Comparison of ENCODE assay signal across 1 cellular context in the genomic region with DNA sequence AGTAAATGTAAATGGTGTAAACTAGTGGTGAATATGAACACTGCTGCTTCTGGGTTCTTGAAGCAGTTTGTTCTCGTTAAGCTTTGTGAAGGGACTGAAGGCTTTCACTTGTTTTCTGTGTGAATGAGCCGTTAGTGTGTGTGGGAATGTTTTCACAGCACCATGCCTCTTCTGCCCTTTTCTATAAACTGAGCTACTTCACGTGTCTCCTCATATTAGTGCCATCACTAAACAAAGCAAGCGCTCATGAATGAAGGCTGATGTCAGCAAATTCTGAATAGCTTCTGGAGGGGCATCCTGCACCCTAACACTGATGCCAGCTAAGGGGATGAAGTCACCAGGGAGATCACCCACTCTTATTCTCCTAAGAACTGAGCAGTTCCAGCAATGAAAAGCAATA.
TF ChIP-seq lines count a peak whose summit lies in the region.

No MANE protein-coding gene starts in this region.

TF ChIP-seq in HepG2, 621 proteins besides CTCF, POLR2A, EP300 and RAD21 (continued from another document):
- TF ChIP-seq, protein P1, sequence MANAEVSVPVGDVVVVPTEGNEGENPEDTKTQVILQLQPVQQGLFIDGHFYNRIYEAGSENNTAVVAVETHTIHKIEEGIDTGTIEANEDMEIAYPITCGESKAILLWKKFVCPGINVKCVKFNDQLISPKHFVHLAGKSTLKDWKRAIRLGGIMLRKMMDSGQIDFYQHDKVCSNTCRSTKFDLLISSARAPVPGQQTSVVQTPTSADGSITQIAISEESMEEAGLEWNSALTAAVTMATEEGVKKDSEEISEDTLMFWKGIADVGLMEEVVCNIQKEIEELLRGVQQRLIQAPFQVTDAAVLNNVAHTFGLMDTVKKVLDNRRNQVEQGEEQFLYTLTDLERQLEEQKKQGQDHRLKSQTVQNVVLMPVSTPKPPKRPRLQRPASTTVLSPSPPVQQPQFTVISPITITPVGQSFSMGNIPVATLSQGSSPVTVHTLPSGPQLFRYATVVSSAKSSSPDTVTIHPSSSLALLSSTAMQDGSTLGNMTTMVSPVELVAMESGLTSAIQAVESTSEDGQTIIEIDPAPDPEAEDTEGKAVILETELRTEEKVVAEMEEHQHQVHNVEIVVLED (CRISPR knock-in tag; IDR thresholded peaks at IDR 0.05; ENCODE audit: borderline replicate concordance) = no peak
- TF ChIP-seq PRMT3 (CRISPR knock-in tag; IDR thresholded peaks at IDR 0.05; ENCODE audit: borderline replicate concordance, low read depth) = no peak
- no peak for TF ChIP-seq ZNF124 (CRISPR knock-in tag; IDR thresholded peaks at IDR 0.05)
- TF ChIP-seq, protein P2, sequence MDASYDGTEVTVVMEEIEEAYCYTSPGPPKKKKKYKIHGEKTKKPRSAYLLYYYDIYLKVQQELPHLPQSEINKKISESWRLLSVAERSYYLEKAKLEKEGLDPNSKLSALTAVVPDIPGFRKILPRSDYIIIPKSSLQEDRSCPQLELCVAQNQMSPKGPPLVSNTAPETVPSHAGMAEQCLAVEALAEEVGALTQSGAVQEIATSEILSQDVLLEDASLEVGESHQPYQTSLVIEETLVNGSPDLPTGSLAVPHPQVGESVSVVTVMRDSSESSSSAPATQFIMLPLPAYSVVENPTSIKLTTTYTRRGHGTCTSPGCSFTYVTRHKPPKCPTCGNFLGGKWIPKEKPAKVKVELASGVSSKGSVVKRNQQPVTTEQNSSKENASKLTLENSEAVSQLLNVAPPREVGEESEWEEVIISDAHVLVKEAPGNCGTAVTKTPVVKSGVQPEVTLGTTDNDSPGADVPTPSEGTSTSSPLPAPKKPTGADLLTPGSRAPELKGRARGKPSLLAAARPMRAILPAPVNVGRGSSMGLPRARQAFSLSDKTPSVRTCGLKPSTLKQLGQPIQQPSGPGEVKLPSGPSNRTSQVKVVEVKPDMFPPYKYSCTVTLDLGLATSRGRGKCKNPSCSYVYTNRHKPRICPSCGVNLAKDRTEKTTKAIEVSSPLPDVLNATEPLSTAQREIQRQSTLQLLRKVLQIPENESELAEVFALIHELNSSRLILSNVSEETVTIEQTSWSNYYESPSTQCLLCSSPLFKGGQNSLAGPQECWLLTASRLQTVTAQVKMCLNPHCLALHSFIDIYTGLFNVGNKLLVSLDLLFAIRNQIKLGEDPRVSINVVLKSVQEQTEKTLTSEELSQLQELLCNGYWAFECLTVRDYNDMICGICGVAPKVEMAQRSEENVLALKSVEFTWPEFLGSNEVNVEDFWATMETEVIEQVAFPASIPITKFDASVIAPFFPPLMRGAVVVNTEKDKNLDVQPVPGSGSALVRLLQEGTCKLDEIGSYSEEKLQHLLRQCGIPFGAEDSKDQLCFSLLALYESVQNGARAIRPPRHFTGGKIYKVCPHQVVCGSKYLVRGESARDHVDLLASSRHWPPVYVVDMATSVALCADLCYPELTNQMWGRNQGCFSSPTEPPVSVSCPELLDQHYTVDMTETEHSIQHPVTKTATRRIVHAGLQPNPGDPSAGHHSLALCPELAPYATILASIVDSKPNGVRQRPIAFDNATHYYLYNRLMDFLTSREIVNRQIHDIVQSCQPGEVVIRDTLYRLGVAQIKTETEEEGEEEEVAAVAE (CRISPR knock-in tag; IDR thresholded peaks at IDR 0.05; ENCODE audit: borderline replicate concordance) = no peak
- no peak for TF ChIP-seq ZBTB7A (CRISPR knock-in tag; IDR thresholded peaks at IDR 0.05)
- TF ChIP-seq, protein P3, sequence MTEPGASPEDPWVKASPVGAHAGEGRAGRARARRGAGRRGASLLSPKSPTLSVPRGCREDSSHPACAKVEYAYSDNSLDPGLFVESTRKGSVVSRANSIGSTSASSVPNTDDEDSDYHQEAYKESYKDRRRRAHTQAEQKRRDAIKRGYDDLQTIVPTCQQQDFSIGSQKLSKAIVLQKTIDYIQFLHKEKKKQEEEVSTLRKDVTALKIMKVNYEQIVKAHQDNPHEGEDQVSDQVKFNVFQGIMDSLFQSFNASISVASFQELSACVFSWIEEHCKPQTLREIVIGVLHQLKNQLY (CRISPR knock-in tag; IDR thresholded peaks at IDR 0.05) = no peak
- no peak for TF ChIP-seq E2F1 (CRISPR knock-in tag; IDR thresholded peaks at IDR 0.05)
- TF ChIP-seq ZNF597 (CRISPR knock-in tag; IDR thresholded peaks at IDR 0.05) = no peak
